In the genomic region with DNA sequence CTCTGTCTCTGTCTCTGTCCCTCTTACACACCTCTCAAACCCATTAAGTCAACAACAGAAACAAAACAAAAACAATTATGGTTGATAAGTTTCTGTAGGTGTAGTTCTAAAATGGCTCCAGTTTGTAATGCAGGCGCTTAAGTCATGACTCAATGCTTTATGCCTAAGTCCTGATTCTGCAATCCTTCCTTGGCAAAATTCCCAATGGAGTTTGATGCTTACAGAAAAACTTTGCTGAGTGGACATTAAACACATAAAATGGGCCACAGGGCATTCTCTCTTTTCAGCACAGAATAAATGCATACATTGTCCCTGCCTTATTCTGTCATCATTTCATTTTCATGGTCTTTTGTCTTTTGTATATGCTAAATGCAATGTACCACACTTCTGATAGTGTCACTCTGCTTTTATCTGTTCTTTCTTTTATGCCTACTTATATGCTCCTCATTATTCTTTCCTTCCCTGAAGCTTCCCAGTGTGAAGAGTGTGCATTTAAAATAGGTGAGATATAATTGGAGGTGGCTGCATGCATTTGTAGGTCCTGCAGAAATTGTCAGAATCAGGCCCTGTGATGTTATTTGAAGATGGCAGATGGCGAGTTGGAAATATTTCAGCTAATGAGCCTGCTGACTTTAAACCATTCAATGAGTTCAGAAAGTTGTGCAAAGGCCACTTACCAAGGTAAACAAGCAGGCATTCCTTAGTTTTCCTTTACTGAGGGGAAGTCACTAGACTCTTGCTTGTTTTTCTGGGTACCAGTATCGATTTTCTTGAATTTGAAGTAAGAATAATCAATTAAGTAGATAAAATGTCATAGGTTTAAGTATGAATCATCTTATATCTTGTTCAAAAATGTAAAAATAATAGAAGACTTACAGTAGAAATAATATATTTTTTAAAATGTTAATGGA, we compare ENCODE assay signal across 2 cellular contexts.
TF ChIP-seq lines count a peak whose summit lies in the region.

No MANE protein-coding gene starts in this region.

TF ChIP-seq in A549, 52 proteins besides CTCF, POLR2A, EP300 and RAD21:
- TF ChIP-seq, protein P1, sequence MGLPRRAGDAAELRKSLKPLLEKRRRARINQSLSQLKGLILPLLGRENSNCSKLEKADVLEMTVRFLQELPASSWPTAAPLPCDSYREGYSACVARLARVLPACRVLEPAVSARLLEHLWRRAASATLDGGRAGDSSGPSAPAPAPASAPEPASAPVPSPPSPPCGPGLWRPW (IDR thresholded peaks at IDR 0.05), result no peak
- no peak for TF ChIP-seq SREBF2 (IDR thresholded peaks at IDR 0.05)
- TF ChIP-seq MAFK (IDR thresholded peaks at IDR 0.05; ENCODE audit: partially characterized antibody), result peak; percentile 50
- no peak for TF ChIP-seq EHMT2 (IDR thresholded peaks at IDR 0.05; ENCODE audit: low read depth)
- TF ChIP-seq NR3C1 (IDR thresholded peaks at IDR 0.05), result no peak

TF ChIP-seq in HEK293, 187 proteins besides CTCF, POLR2A, EP300 and RAD21:
- TF ChIP-seq ZFP41 (tag by site-specific recombination; IDR thresholded peaks at IDR 0.05; ENCODE audit: borderline replicate concordance) (no peak), ZNF214 (tag by site-specific recombination; IDR thresholded peaks at IDR 0.05; ENCODE audit: borderline replicate concordance) (no peak), ZNF311 (tag by site-specific recombination; IDR thresholded peaks at IDR 0.05; ENCODE audit: borderline replicate concordance) (no peak), TCF7L2 (IDR thresholded peaks at IDR 0.05; ENCODE audit: borderline replicate concordance, low read depth, low read length) (no peak), ZNF175 (tag by site-specific recombination; IDR thresholded peaks at IDR 0.05) (no peak), HOXC10 (CRISPR knock-in tag; IDR thresholded peaks at IDR 0.05) (no peak)
- TF ChIP-seq, protein P2, sequence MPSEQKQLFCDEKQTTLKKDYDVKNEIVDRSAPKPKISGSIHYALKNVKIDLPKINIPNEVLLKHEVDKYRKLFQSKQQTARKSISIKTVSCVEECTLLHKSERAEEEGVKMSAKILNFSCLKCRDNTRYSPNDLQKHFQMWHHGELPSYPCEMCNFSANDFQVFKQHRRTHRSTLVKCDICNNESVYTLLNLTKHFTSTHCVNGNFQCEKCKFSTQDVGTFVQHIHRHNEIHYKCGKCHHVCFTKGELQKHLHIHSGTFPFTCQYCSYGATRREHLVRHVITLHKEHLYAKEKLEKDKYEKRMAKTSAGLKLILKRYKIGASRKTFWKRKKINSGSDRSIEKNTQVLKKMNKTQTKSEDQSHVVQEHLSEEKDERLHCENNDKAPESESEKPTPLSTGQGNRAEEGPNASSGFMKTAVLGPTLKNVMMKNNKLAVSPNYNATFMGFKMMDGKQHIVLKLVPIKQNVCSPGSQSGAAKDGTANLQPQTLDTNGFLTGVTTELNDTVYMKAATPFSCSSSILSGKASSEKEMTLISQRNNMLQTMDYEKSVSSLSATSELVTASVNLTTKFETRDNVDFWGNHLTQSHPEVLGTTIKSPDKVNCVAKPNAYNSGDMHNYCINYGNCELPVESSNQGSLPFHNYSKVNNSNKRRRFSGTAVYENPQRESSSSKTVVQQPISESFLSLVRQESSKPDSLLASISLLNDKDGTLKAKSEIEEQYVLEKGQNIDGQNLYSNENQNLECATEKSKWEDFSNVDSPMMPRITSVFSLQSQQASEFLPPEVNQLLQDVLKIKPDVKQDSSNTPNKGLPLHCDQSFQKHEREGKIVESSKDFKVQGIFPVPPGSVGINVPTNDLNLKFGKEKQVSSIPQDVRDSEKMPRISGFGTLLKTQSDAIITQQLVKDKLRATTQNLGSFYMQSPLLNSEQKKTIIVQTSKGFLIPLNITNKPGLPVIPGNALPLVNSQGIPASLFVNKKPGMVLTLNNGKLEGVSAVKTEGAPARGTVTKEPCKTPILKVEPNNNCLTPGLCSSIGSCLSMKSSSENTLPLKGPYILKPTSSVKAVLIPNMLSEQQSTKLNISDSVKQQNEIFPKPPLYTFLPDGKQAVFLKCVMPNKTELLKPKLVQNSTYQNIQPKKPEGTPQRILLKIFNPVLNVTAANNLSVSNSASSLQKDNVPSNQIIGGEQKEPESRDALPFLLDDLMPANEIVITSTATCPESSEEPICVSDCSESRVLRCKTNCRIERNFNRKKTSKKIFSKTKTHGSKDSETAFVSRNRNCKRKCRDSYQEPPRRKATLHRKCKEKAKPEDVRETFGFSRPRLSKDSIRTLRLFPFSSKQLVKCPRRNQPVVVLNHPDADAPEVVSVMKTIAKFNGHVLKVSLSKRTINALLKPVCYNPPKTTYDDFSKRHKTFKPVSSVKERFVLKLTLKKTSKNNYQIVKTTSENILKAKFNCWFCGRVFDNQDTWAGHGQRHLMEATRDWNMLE (tag by site-specific recombination; conservative IDR thresholded peaks at IDR 0.05; ENCODE audit: low read depth), result 0 out of 2 replicates have a peak, but pooled peaks have one; percentile 18
- TF ChIP-seq, protein P3, sequence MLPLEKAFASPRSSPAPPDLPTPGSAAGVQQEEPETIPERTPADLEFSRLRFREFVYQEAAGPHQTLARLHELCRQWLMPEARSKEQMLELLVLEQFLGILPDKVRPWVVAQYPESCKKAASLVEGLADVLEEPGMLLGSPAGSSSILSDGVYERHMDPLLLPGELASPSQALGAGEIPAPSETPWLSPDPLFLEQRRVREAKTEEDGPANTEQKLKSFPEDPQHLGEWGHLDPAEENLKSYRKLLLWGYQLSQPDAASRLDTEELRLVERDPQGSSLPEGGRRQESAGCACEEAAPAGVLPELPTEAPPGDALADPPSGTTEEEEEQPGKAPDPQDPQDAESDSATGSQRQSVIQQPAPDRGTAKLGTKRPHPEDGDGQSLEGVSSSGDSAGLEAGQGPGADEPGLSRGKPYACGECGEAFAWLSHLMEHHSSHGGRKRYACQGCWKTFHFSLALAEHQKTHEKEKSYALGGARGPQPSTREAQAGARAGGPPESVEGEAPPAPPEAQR (tag by site-specific recombination; IDR thresholded peaks at IDR 0.05), result no peak
